1 cellular context compared by ENCODE assay signal in the genomic region with DNA sequence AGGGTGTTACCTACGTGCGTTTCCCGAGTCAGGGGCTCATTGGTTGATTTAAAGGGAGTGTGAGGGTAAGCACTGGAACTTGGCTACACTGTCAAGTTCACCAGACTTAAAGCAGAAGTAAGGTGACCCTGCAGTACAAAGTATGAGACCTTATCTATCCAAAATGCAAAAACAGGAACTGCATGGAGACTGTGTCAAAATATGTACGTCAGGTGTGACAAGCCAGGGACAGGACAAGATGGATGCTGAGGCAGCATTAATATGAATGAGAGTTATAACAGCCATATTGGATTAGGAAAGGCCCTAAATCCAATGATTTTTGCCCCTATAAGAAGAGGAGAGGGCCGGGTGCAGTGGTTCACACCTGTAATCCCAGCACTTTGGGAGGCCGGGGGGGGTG.
TF ChIP-seq lines count a peak whose summit lies in the region.

No MANE protein-coding gene starts in this region.

TF ChIP-seq in K562, 482 proteins besides CTCF, POLR2A, EP300 and RAD21 (continues in another document):
- TF ChIP-seq HNRNPH1 (optimal IDR thresholded peaks at IDR 0.05; ENCODE audit: low read depth, low read length) = no peak
- no peak for TF ChIP-seq ZNF76 (CRISPR knock-in tag; IDR thresholded peaks at IDR 0.05; ENCODE audit: borderline replicate concordance)
- TF ChIP-seq, protein P1, sequence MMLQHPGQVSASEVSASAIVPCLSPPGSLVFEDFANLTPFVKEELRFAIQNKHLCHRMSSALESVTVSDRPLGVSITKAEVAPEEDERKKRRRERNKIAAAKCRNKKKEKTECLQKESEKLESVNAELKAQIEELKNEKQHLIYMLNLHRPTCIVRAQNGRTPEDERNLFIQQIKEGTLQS (IDR thresholded peaks at IDR 0.05) = no peak
- TF ChIP-seq, protein P1 (CRISPR knock-in tag; conservative IDR thresholded peaks at IDR 0.05) = no peak
- TF ChIP-seq SRSF1 (IDR thresholded peaks at IDR 0.05; ENCODE audit: low read depth, low read length) = no peak
- no peak for TF ChIP-seq SMAD1 (IDR thresholded peaks at IDR 0.05; ENCODE audit: low read depth, low read length, partially characterized antibody)
- TF ChIP-seq TEAD4 (IDR thresholded peaks at IDR 0.05; ENCODE audit: low read length) = peak; percentile 34; the same call in 1 of the 2 replicates
- TF ChIP-seq TEAD4 (CRISPR knock-in tag; IDR thresholded peaks at IDR 0.05; ENCODE audit: borderline replicate concordance) = no peak
- no peak for TF ChIP-seq ZNF561 (CRISPR knock-in tag; conservative IDR thresholded peaks at IDR 0.05)
- no peak for TF ChIP-seq U2AF1 (optimal IDR thresholded peaks at IDR 0.05; ENCODE audit: low read depth, low read length)
- TF ChIP-seq NCOA6 (IDR thresholded peaks at IDR 0.05) = no peak
- no peak for TF ChIP-seq HNRNPUL1 (IDR thresholded peaks at IDR 0.05; ENCODE audit: low read length)
- TF ChIP-seq E2F3 (CRISPR knock-in tag; IDR thresholded peaks at IDR 0.05) = no peak
- TF ChIP-seq DDX20 (tag; IDR thresholded peaks at IDR 0.05; ENCODE audit: low read depth) = no peak
- no peak for TF ChIP-seq ZKSCAN1 (IDR thresholded peaks at IDR 0.05; ENCODE audit: low read depth, low read length)
- peak; percentile 87 for TF ChIP-seq C11orf30 (IDR thresholded peaks at IDR 0.05; ENCODE audit: low read depth)
- TF ChIP-seq HBP1 (CRISPR knock-in tag; IDR thresholded peaks at IDR 0.05) = no peak
- no peak for TF ChIP-seq KHSRP (IDR thresholded peaks at IDR 0.05)
- no peak for TF ChIP-seq MTA1 (IDR thresholded peaks at IDR 0.05; ENCODE audit: borderline replicate concordance)
- TF ChIP-seq CREM (IDR thresholded peaks at IDR 0.05; ENCODE audit: low read depth) = peak; percentile 57; the same call in 1 of the 2 replicates
- no peak for TF ChIP-seq ZNF3 (CRISPR knock-in tag; IDR thresholded peaks at IDR 0.05)
- no peak for TF ChIP-seq SRF (CRISPR knock-in tag; IDR thresholded peaks at IDR 0.05)
- TF ChIP-seq, protein P2, sequence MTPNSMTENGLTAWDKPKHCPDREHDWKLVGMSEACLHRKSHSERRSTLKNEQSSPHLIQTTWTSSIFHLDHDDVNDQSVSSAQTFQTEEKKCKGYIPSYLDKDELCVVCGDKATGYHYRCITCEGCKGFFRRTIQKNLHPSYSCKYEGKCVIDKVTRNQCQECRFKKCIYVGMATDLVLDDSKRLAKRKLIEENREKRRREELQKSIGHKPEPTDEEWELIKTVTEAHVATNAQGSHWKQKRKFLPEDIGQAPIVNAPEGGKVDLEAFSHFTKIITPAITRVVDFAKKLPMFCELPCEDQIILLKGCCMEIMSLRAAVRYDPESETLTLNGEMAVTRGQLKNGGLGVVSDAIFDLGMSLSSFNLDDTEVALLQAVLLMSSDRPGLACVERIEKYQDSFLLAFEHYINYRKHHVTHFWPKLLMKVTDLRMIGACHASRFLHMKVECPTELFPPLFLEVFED (CRISPR knock-in tag; conservative IDR thresholded peaks at IDR 0.05) = no peak
- TF ChIP-seq ZNF707 (CRISPR knock-in tag; conservative IDR thresholded peaks at IDR 0.05) = no peak
- no peak for TF ChIP-seq CBX8 (IDR thresholded peaks at IDR 0.05; ENCODE audit: borderline replicate concordance, extremely low read depth, low read depth, low read length, poor library complexity, severe bottlenecking)
- TF ChIP-seq, protein P3, sequence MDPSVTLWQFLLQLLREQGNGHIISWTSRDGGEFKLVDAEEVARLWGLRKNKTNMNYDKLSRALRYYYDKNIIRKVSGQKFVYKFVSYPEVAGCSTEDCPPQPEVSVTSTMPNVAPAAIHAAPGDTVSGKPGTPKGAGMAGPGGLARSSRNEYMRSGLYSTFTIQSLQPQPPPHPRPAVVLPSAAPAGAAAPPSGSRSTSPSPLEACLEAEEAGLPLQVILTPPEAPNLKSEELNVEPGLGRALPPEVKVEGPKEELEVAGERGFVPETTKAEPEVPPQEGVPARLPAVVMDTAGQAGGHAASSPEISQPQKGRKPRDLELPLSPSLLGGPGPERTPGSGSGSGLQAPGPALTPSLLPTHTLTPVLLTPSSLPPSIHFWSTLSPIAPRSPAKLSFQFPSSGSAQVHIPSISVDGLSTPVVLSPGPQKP (CRISPR knock-in tag; IDR thresholded peaks at IDR 0.05) = no peak
- no peak for TF ChIP-seq NR2C2 (CRISPR knock-in tag; IDR thresholded peaks at IDR 0.05)
- TF ChIP-seq NR2C2 (tag; IDR thresholded peaks at IDR 0.05) = 0 out of 2 replicates have a peak, but pooled peaks have one; percentile 23
- no peak for TF ChIP-seq ADNP (tag; IDR thresholded peaks at IDR 0.05)
- peak; percentile 39 for TF ChIP-seq MEIS2 (IDR thresholded peaks at IDR 0.05; ENCODE audit: partially characterized antibody)
- TF ChIP-seq ESRRA (IDR thresholded peaks at IDR 0.05; ENCODE audit: borderline replicate concordance, low read depth) = 0 out of 2 replicates have a peak, but pooled peaks have one; percentile 23
- no peak for TF ChIP-seq ZNF780A (CRISPR knock-in tag; IDR thresholded peaks at IDR 0.05)
- TF ChIP-seq TAF7 (tag; IDR thresholded peaks at IDR 0.05) = no peak
- TF ChIP-seq MAFK (IDR thresholded peaks at IDR 0.05; ENCODE audit: low read length) = peak; percentile 82
- TF ChIP-seq GTF2E2 (tag; IDR thresholded peaks at IDR 0.05) = no peak
- no peak for TF ChIP-seq MTA2 (IDR thresholded peaks at IDR 0.05; ENCODE audit: low read depth)
- TF ChIP-seq CTBP1 (IDR thresholded peaks at IDR 0.05; ENCODE audit: borderline replicate concordance) = peak; percentile 82; the same call in 1 of the 2 replicates
- no peak for TF ChIP-seq ZNF778 (CRISPR knock-in tag; IDR thresholded peaks at IDR 0.05)
- no peak for TF ChIP-seq ZSCAN29 (IDR thresholded peaks at IDR 0.05)
- no peak for TF ChIP-seq RBM14 (IDR thresholded peaks at IDR 0.05; ENCODE audit: borderline replicate concordance, insufficient read depth, low read depth, low read length)
- TF ChIP-seq MEF2A (IDR thresholded peaks at IDR 0.05; ENCODE audit: control insufficient read depth, low read depth, low read length) = no peak
- TF ChIP-seq, protein P4, sequence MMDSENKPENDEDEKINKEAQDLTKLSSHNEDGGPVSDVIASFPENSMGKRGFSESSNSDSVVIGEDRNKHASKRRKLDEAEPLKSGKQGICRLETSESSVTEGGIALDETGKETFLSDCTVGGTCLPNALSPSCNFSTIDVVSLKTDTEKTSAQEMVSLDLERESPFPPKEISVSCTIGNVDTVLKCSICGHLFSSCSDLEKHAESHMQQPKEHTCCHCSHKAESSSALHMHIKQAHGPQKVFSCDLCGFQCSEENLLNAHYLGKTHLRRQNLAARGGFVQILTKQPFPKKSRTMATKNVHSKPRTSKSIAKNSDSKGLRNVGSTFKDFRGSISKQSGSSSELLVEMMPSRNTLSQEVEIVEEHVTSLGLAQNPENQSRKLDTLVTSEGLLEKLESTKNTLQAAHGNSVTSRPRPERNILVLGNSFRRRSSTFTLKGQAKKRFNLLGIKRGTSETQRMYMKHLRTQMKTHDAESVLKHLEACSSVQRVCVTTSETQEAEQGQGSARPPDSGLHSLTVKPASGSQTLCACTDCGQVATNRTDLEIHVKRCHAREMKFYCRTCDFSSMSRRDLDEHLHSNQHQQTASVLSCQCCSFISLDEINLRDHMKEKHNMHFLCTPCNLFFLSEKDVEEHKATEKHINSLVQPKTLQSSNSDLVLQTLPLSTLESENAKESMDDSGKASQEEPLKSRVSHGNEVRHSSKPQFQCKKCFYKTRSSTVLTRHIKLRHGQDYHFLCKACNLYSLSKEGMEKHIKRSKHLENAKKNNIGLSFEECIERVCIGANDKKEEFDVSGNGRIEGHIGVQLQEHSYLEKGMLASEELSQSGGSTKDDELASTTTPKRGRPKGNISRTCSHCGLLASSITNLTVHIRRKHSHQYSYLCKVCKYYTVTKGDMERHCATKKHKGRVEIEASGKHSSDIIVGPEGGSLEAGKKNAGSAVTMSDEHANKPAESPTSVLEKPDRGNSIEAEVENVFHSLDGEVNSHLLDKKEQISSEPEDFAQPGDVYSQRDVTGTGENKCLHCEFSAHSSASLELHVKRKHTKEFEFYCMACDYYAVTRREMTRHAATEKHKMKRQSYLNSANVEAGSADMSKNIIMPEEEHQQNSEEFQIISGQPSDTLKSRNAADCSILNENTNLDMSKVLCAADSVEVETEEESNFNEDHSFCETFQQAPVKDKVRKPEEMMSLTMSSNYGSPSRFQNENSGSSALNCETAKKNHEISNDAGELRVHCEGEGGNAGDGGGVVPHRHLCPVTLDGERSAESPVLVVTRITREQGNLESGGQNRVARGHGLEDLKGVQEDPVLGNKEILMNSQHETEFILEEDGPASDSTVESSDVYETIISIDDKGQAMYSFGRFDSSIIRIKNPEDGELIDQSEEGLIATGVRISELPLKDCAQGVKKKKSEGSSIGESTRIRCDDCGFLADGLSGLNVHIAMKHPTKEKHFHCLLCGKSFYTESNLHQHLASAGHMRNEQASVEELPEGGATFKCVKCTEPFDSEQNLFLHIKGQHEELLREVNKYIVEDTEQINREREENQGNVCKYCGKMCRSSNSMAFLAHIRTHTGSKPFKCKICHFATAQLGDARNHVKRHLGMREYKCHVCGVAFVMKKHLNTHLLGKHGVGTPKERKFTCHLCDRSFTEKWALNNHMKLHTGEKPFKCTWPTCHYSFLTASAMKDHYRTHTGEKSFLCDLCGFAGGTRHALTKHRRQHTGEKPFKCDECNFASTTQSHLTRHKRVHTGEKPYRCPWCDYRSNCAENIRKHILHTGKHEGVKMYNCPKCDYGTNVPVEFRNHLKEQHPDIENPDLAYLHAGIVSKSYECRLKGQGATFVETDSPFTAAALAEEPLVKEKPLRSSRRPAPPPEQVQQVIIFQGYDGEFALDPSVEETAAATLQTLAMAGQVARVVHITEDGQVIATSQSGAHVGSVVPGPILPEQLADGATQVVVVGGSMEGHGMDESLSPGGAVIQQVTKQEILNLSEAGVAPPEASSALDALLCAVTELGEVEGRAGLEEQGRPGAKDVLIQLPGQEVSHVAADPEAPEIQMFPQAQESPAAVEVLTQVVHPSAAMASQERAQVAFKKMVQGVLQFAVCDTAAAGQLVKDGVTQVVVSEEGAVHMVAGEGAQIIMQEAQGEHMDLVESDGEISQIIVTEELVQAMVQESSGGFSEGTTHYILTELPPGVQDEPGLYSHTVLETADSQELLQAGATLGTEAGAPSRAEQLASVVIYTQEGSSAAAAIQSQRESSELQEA (IDR thresholded peaks at IDR 0.05; ENCODE audit: low read depth) = no peak
- no peak for TF ChIP-seq STAT5A (IDR thresholded peaks at IDR 0.05; ENCODE audit: borderline replicate concordance, low read length)
- no peak for TF ChIP-seq RB1 (IDR thresholded peaks at IDR 0.05; ENCODE audit: low read depth)
- TF ChIP-seq, protein P5, sequence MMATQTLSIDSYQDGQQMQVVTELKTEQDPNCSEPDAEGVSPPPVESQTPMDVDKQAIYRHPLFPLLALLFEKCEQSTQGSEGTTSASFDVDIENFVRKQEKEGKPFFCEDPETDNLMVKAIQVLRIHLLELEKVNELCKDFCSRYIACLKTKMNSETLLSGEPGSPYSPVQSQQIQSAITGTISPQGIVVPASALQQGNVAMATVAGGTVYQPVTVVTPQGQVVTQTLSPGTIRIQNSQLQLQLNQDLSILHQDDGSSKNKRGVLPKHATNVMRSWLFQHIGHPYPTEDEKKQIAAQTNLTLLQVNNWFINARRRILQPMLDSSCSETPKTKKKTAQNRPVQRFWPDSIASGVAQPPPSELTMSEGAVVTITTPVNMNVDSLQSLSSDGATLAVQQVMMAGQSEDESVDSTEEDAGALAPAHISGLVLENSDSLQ (IDR thresholded peaks at IDR 0.05) = peak; percentile 39; the same call in 1 of the 2 replicates
- no peak for TF ChIP-seq SRSF9 (IDR thresholded peaks at IDR 0.05; ENCODE audit: borderline replicate concordance, low read depth, low read length)
- TF ChIP-seq SMAD2 (IDR thresholded peaks at IDR 0.05; ENCODE audit: low read depth, low read length) = no peak
- no peak for TF ChIP-seq CREB1 (IDR thresholded peaks at IDR 0.05)
- no peak for TF ChIP-seq CREB1 (CRISPR knock-in tag; IDR thresholded peaks at IDR 0.05)
- no peak for TF ChIP-seq LARP7 (IDR thresholded peaks at IDR 0.05)
- TF ChIP-seq CHCHD3 (CRISPR knock-in tag; IDR thresholded peaks at IDR 0.05) = no peak
- no peak for TF ChIP-seq SMAD3 (CRISPR knock-in tag; conservative IDR thresholded peaks at IDR 0.05)
- no peak for TF ChIP-seq ZNF584 (CRISPR knock-in tag; IDR thresholded peaks at IDR 0.05; ENCODE audit: low read depth)
- TF ChIP-seq RHOXF2B (CRISPR knock-in tag; conservative IDR thresholded peaks at IDR 0.05) = no peak
- peak; percentile 80 for TF ChIP-seq MAFF (IDR thresholded peaks at IDR 0.05; ENCODE audit: low read length)
- TF ChIP-seq, protein P6, sequence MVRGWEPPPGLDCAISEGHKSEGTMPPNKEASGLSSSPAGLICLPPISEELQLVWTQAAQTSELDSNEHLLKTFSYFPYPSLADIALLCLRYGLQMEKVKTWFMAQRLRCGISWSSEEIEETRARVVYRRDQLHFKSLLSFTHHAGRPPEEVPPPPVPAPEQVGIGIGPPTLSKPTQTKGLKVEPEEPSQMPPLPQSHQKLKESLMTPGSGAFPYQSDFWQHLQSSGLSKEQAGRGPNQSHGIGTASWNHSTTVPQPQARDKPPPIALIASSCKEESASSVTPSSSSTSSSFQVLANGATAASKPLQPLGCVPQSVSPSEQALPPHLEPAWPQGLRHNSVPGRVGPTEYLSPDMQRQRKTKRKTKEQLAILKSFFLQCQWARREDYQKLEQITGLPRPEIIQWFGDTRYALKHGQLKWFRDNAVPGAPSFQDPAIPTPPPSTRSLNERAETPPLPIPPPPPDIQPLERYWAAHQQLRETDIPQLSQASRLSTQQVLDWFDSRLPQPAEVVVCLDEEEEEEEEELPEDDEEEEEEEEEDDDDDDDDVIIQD (CRISPR knock-in tag; IDR thresholded peaks at IDR 0.05) = no peak
- TF ChIP-seq ZKSCAN8 (CRISPR knock-in tag; IDR thresholded peaks at IDR 0.05) = no peak
- no peak for TF ChIP-seq GABPB2 (CRISPR knock-in tag; conservative IDR thresholded peaks at IDR 0.05)
- no peak for TF ChIP-seq ZBTB26 (CRISPR knock-in tag; IDR thresholded peaks at IDR 0.05)
